ENCODE assay signal across 1 cellular context in genomic region chr21:43101676-43102075, GRCh38. TPM values are rescaled to one million over a fixed set of nuclear protein-coding genes. Genes with fewer than 3 reads are reported as not detected.
"Had no signal": no experiment of that assay in that cellular context is flagged by ENCODE, and none has a peak within 500 bp of the region (broad histone marks: within the 10 kb centered on the region; RNA-seq: fewer than 3 reads in every experiment).

No MANE protein-coding gene starts in this region.

RNA-seq across cellular contexts. Expression of gene CBS, which starts 26.0 kb away (rescaled TPM):
- total RNA-seq: HT-29 had no signal
